In genomic region chr12:120690978-120691377, GRCh38 we compare ENCODE assay signal across 19 cellular contexts. TPM values are rescaled to one million over a fixed set of nuclear protein-coding genes. Genes with fewer than 3 reads are reported as not detected.
A peak's percentile ranks its signal among the peaks of the same experiment; 100 is the strongest.
DNase-seq lines count a peak whose midpoint lies in the region; ATAC-seq and TF ChIP-seq lines count a peak whose summit lies in the region.
"Had no signal": no experiment of that assay in that cellular context is flagged by ENCODE, and none has a peak within 500 bp of the region (broad histone marks: within the 10 kb centered on the region; RNA-seq: fewer than 3 reads in every experiment).

No MANE protein-coding gene starts in this region.

- no peak overlapping the region for H4K8ac ChIP-seq in IMR-90 (ENCODE audit: low read depth in 2 of 2, low read length in 2 of 2)

- H2BK15ac ChIP-seq in IMR-90 (ENCODE audit: low read depth, low read length): no peak overlapping the region

- peak overlapping the region; percentile 9 for H3K4me3 Mint-ChIP-seq in nephron progenitor cell
- H3K4me3 Mint-ChIP-seq: activated CD4-positive, alpha-beta T cell treated with anti-CD3 and anti-CD28 coated beads, Interleukin-2, amount 10 ng/mL, durations not matched to agents 7 days and 5 days; stimulated activated naive CD8-positive, alpha-beta T cell treated with anti-CD3 and anti-CD28 coated beads, Interleukin-15, Interleukin-2, amounts not matched to agents 100 ng/mL and 50 ng/mL, for 24 hours had no signal

- H2BK5ac ChIP-seq in IMR-90 (ENCODE audit: low read depth, low read length, poor library complexity, severe bottlenecking): no peak overlapping the region

- peaks cover 4% of the 10 kb centered on the region for H3K27me3 Mint-ChIP-seq in nephron progenitor cell (ENCODE audit: low read depth, poor library complexity)
- H3K27me3 Mint-ChIP-seq: activated CD4-positive, alpha-beta T cell treated with anti-CD3 and anti-CD28 coated beads, Interleukin-2, amount 10 ng/mL, durations not matched to agents 7 days and 5 days; stimulated activated naive CD8-positive, alpha-beta T cell treated with anti-CD3 and anti-CD28 coated beads, Interleukin-15, Interleukin-2, amounts not matched to agents 100 ng/mL and 50 ng/mL, for 24 hours had no signal

- H3K18ac ChIP-seq in IMR-90 (ENCODE audit: low read depth, low read length): no peak overlapping the region

- no peaks in the 10 kb centered on the region for H3K9me3 ChIP-seq in IMR-90 (ENCODE audit: control insufficient read depth, insufficient read depth, low read length)
- H3K9me3 ChIP-seq in colonic mucosa: no peaks in the 10 kb centered on the region
- H3K9me3 ChIP-seq: tibial nerve had no signal

- H3K79me1 ChIP-seq in IMR-90 (ENCODE audit: low read depth in 1 of 2, low read length in 2 of 2): peaks cover 45 to 83% of the 10 kb centered on the region in 2 experiments

- no peak overlapping the region for H2AFZ ChIP-seq in IMR-90 (replicated peaks; ENCODE audit: low read length, poor library complexity)

- TF ChIP-seq RAD21 in IMR-90 (IDR thresholded peaks at IDR 0.05; ENCODE audit: low read length): no peak

- peaks cover 15% of the 10 kb centered on the region for H3K36me3 ChIP-seq in IMR-90 (ENCODE audit: control insufficient read depth, insufficient read depth, low read length)
- H3K36me3 ChIP-seq in colonic mucosa: peaks cover 11% of the 10 kb centered on the region

- DNase-seq in IMR-90: no peak
- DNase-seq in colonic mucosa: no peak
- DNase-seq in nephron progenitor cell: no peak
- no peak for DNase-seq in NCI-H1092 (lab: John Stamatoyannopoulos, UW)
- DNase-seq: activated CD4-positive, alpha-beta T cell treated with anti-CD3 and anti-CD28 coated beads, Interleukin-2, amount 10 ng/mL, durations not matched to agents 7 days and 5 days; activated gamma-delta T cell treated with Interleukin-2 at 50 U/mL for 16 hours; dermis blood vessel endothelial cell; NCI-H1417; NCI-H2107; NCI-H510A treated with DMSO at 0.1 percent for 48 hours; RPMI8226; stimulated activated CD4-positive, alpha-beta T cell treated with anti-CD3 and anti-CD28 coated beads, Interleukin-4, amount 100 ng/mL, for 1 hour had no signal

- H3K27me3 ChIP-seq in IMR-90 (ENCODE audit: control insufficient read depth, insufficient read depth, low read length) (no peaks in the 10 kb centered on the region), colonic mucosa (no peaks in the 10 kb centered on the region)
- H3K27me3 ChIP-seq: tibial nerve had no signal

- H4K91ac ChIP-seq in IMR-90 (ENCODE audit: insufficient read depth, low read depth, low read length): no peak overlapping the region

- no peak overlapping the region for H3K4me3 ChIP-seq in IMR-90 (ENCODE audit: insufficient read depth, low read depth, low read length)
- H3K4me3 ChIP-seq in colonic mucosa: no peak overlapping the region
- H3K4me3 ChIP-seq: tibial nerve had no signal

- intact Hi-C loops in IMR-90 (cut with micrococcal nuclease) (no loop called here), colonic mucosa (cut with DNase I) (no loop called here)

- BruUV-seq in IMR-90 (replicated peaks; lab: Mats Ljungman, UMichigan): no TSS peak

- ATAC-seq in IMR-90 (ENCODE audit: low read depth) (no peak), HG03469 (IDR thresholded peaks at IDR 0.05; ENCODE audit: unreplicated experiment) (no peak), GM21367 (IDR thresholded peaks at IDR 0.05; ENCODE audit: unreplicated experiment) (no peak), GM19023 (IDR thresholded peaks at IDR 0.05; ENCODE audit: unreplicated experiment) (no peak)
- ATAC-seq: HCT116 had no signal

- H3K4me1 Mint-ChIP-seq in nephron progenitor cell: peaks cover 67% of the 10 kb centered on the region

- no peak overlapping the region for H3K14ac ChIP-seq in IMR-90 (replicated peaks; ENCODE audit: low read depth, low read length)

- in situ Hi-C loops in IMR-90 (cut with MboI; ENCODE audit: low sequenced_read_pairs): no loop called here

- POLR2A ChIA-PET in IMR-90 (lab: Charles Lee; ENCODE audit: unreplicated experiment): no interaction called here

- H3K9me3 Mint-ChIP-seq in nephron progenitor cell: no peaks in the 10 kb centered on the region
- H3K9me3 Mint-ChIP-seq: activated CD4-positive, alpha-beta T cell treated with anti-CD3 and anti-CD28 coated beads, Interleukin-2, amount 10 ng/mL, durations not matched to agents 7 days and 5 days; stimulated activated naive CD8-positive, alpha-beta T cell treated with anti-CD3 and anti-CD28 coated beads, Interleukin-15, Interleukin-2, amounts not matched to agents 100 ng/mL and 50 ng/mL, for 24 hours had no signal

- no peak overlapping the region for H3K9ac ChIP-seq in IMR-90 (ENCODE audit: low read depth, low read length)
- H3K9ac ChIP-seq in colonic mucosa (ENCODE audit: low read depth in 2 of 2, low read length in 2 of 2): peak overlapping the region in 1 of 2 donors; percentile 65

- peaks cover 44% of the 10 kb centered on the region for H3K36me3 Mint-ChIP-seq in nephron progenitor cell (ENCODE audit: low read depth)

- H3K9me1 ChIP-seq in IMR-90 (ENCODE audit: insufficient read depth, low read length): peaks cover 35% of the 10 kb centered on the region

- H2AK5ac ChIP-seq in IMR-90 (ENCODE audit: low read depth, low read length): no peak overlapping the region

- dilution Hi-C loops in IMR-90 (cut with HindIII; ENCODE audit: low sequenced_read_pairs, unreplicated experiment): no loop called here

- H4K5ac ChIP-seq in IMR-90 (ENCODE audit: low read depth, low read length): no peak overlapping the region

- H2AK9ac ChIP-seq in IMR-90 (replicated peaks; ENCODE audit: low read depth, low read length, poor library complexity): no peak overlapping the region

- TF ChIP-seq CTCF in C4-2B (conservative IDR thresholded peaks at IDR 0.05) (no peak), IMR-90 (conservative IDR thresholded peaks at IDR 0.05; ENCODE audit: low read depth, low read length) (no peak), colonic mucosa (IDR thresholded peaks at IDR 0.05) (no peak), nephron progenitor cell (IDR thresholded peaks at IDR 0.05) (no peak)

- H3K23ac ChIP-seq in IMR-90 (ENCODE audit: low read depth, low read length): 0 out of 2 replicates have a peak overlapping the region, but pooled peaks have one; percentile 17

- CTCF ChIA-PET in IMR-90 (lab: Yijun Ruan, JAX): no interaction called here

- H3K4ac ChIP-seq in IMR-90 (ENCODE audit: low read depth, low read length): no peak overlapping the region

- peaks cover 80% of the 10 kb centered on the region for H4K20me1 ChIP-seq in IMR-90 (ENCODE audit: insufficient read depth, low read length)

- no peak overlapping the region for H3K56ac ChIP-seq in IMR-90 (ENCODE audit: extremely low read depth, insufficient read depth, low read length)

- no peak overlapping the region for H2BK20ac ChIP-seq in IMR-90 (ENCODE audit: low read depth, low read length)

- peak overlapping the region; percentile 53 for H3K27ac Mint-ChIP-seq in nephron progenitor cell
- H3K27ac Mint-ChIP-seq: activated CD4-positive, alpha-beta T cell treated with anti-CD3 and anti-CD28 coated beads, Interleukin-2, amount 10 ng/mL, durations not matched to agents 7 days and 5 days; stimulated activated naive CD8-positive, alpha-beta T cell treated with anti-CD3 and anti-CD28 coated beads, Interleukin-15, Interleukin-2, amounts not matched to agents 100 ng/mL and 50 ng/mL, for 24 hours had no signal

- H2BK120ac ChIP-seq in IMR-90 (ENCODE audit: low read depth, low read length): no peak overlapping the region

- no CpG with 5 or more reads among the region's 3 CpGs for WGBS in IMR-90 (ENCODE audit: extremely low coverage in 2 of 2, insufficient read length in 1 of 2), 2 experiments

- TF ChIP-seq POLR2A in IMR-90 (IDR thresholded peaks at IDR 0.05; ENCODE audit: low read depth, low read length): no peak

- H3K4me1 ChIP-seq in IMR-90 (ENCODE audit: control insufficient read depth, insufficient read depth, low read length) (peaks cover 11% of the 10 kb centered on the region), colonic mucosa (peaks cover 18% of the 10 kb centered on the region)

- peak overlapping the region; percentile 64; the same call in 1 of the 2 replicates for H3K27ac ChIP-seq in C4-2B
- H3K27ac ChIP-seq in IMR-90 (ENCODE audit: insufficient read depth, low read length): no peak overlapping the region
- peak overlapping the region; percentile 89 for H3K27ac ChIP-seq in colonic mucosa
- H3K27ac ChIP-seq: tibial nerve had no signal

- H3K4me2 ChIP-seq in IMR-90 (ENCODE audit: low read depth, low read length): no peak overlapping the region

TF ChIP-seq in IMR-90, 13 proteins besides CTCF, POLR2A, EP300 and RAD21 (continues in another document):
- no peak for TF ChIP-seq MAFK (IDR thresholded peaks at IDR 0.05; ENCODE audit: low read depth, low read length)
- no peak for TF ChIP-seq RFX5 (IDR thresholded peaks at IDR 0.05; ENCODE audit: low read depth, low read length)
- no peak for TF ChIP-seq FOS (IDR thresholded peaks at IDR 0.05; ENCODE audit: low read depth, low read length)
- no peak for TF ChIP-seq BHLHE40 (IDR thresholded peaks at IDR 0.05; ENCODE audit: low read depth, low read length)
- no peak for TF ChIP-seq CHD1 (IDR thresholded peaks at IDR 0.05; ENCODE audit: low read depth, low read length)

RNA-seq across cellular contexts. Expression of gene MLEC, which starts 4.0 kb away (rescaled TPM):
- total RNA-seq in IMR-90 (2012; rRNA removed): 117 and 137 TPM in 2 replicates
- polyA plus RNA-seq in IMR-90 (2012; rRNA removed): 38.6 and 44.1 TPM in 2 replicates
- 9.7 and 13.7 TPM in 2 replicates for polyA plus RNA-seq in IMR-90 (2012; cell fraction: cytosol; rRNA removed)
- 5.0 and 22.7 TPM in 2 replicates for polyA plus RNA-seq in IMR-90 (2012; cell fraction: nucleus; rRNA removed; ENCODE audit: low replicate concordance)
- total RNA-seq in colonic mucosa: 100 to 1,000 TPM; 331 to 500 TPM

RNA-seq across cellular contexts. Expression of gene UNC119B, which starts 19.3 kb away (rescaled TPM):
- 8.4 and 10.3 TPM in 2 replicates for total RNA-seq in IMR-90 (2012; rRNA removed)
- polyA plus RNA-seq in IMR-90 (2012; rRNA removed): 17.8 and 21.6 TPM in 2 replicates
- polyA plus RNA-seq in IMR-90 (2012; cell fraction: cytosol; rRNA removed): 11.0 and 15.5 TPM in 2 replicates
- 12.2 and 19.9 TPM in 2 replicates for polyA plus RNA-seq in IMR-90 (2012; cell fraction: nucleus; rRNA removed; ENCODE audit: low replicate concordance)
- 10 to 100 TPM; 22.7 to 28.3 TPM for total RNA-seq in colonic mucosa

RNA-seq across cellular contexts. Expression of gene ACADS, which starts 34.6 kb away (rescaled TPM):
- 2.9 and 3.1 TPM in 2 replicates for total RNA-seq in IMR-90 (2012; rRNA removed)
- 5.5 and 6.5 TPM in 2 replicates for polyA plus RNA-seq in IMR-90 (2012; rRNA removed)
- 3.2 and 7.1 TPM in 2 replicates for polyA plus RNA-seq in IMR-90 (2012; cell fraction: cytosol; rRNA removed)
- 16.8 and 39.0 TPM in 2 replicates for polyA plus RNA-seq in IMR-90 (2012; cell fraction: nucleus; rRNA removed; ENCODE audit: low replicate concordance)
- total RNA-seq in colonic mucosa: 100 to 1,000 TPM in 1 of 2 donors, 10 to 100 TPM in 1; 86.0 to 202 TPM

RNA-seq across cellular contexts. Expression of gene CABP1, which starts 50.6 kb away (rescaled TPM):
- total RNA-seq in IMR-90 (2012; rRNA removed): 0.54 and 0.83 TPM in 2 replicates
- polyA plus RNA-seq in IMR-90 (2012; rRNA removed): 0.20 and 1.1 TPM in 2 replicates
- polyA plus RNA-seq in IMR-90 (2012; cell fraction: cytosol; rRNA removed): 0.87 and 0.98 TPM in 2 replicates
- 0.61 and 1.3 TPM in 2 replicates for polyA plus RNA-seq in IMR-90 (2012; cell fraction: nucleus; rRNA removed; ENCODE audit: low replicate concordance)
- total RNA-seq in colonic mucosa: under 1 TPM; 0.77 to 0.79 TPM

Comparison
In these comparisons a context has a peak if more than half of its experiments do, and no peak if none do; other contexts are left out.
1. RNA of gene ACADS, which starts 34.6 kb away (total RNA-seq): 86.0 to 202 TPM in colonic mucosa; 2.9 to 3.1 TPM in IMR-90; every median in the first group is over 10 times any median in the second.